Comparison of ENCODE assay signal across 8 cellular contexts in genomic region chr6:27138837-27139752, GRCh38.
DNase-seq lines count a peak whose midpoint lies in the region; ATAC-seq and TF ChIP-seq lines count a peak whose summit lies in the region.

No MANE protein-coding gene starts in this region.

- H3K27me3 ChIP-seq in neural cell (ENCODE audit: insufficient read depth, low read depth, low read length): peaks cover 7% of the 10 kb centered on the region
- H3K27me3 ChIP-seq in upper lobe of right lung: no peaks in the 10 kb centered on the region

- peaks cover 6% of the 10 kb centered on the region for H3F3A ChIP-seq in neural cell (ENCODE audit: insufficient read depth, low read length, poor library complexity, severe bottlenecking)

- H3K27ac ChIP-seq in neural cell (ENCODE audit: low read length) (peak overlapping the region; percentile 70), upper lobe of right lung (peak overlapping the region; percentile 83)

- H3K9me2 ChIP-seq in neural cell (ENCODE audit: insufficient read depth, low read length): no peaks in the 10 kb centered on the region

- peaks cover 18% of the 10 kb centered on the region for H3K4me1 ChIP-seq in upper lobe of right lung

- peak overlapping the region; percentile 41 for H3K4me2 ChIP-seq in neural cell (ENCODE audit: low read length)

- no peaks in the 10 kb centered on the region for H3K36me3 ChIP-seq in neural cell (ENCODE audit: insufficient read depth, low read length)
- peaks cover 3% of the 10 kb centered on the region for H3K36me3 ChIP-seq in upper lobe of right lung

- ATAC-seq in HG02588 (IDR thresholded peaks at IDR 0.05; ENCODE audit: unreplicated experiment) (peak; percentile 62), upper lobe of right lung (peak; percentile 93)

- peak overlapping the region; percentile 62 for H3K9ac ChIP-seq in neural cell (ENCODE audit: low read length)

- no peak for TF ChIP-seq CTCF in GM12875 (IDR thresholded peaks at IDR 0.05; ENCODE audit: borderline replicate concordance, insufficient read depth, low read depth, low read length)
- no peak for TF ChIP-seq CTCF in fibroblast of mammary gland (conservative IDR thresholded peaks at IDR 0.05; ENCODE audit: control insufficient read depth, insufficient read depth, low read depth, low read length)
- no peak for TF ChIP-seq CTCF in neural cell (IDR thresholded peaks at IDR 0.05; ENCODE audit: poor library complexity, severe bottlenecking)
- no peak for TF ChIP-seq CTCF in upper lobe of right lung (IDR thresholded peaks at IDR 0.05)

- H3K9me3 ChIP-seq in neural cell (ENCODE audit: low read length) (no peaks in the 10 kb centered on the region), upper lobe of right lung (no peaks in the 10 kb centered on the region)

- H3K79me2 ChIP-seq in neural cell (replicated peaks; ENCODE audit: insufficient read depth, low read length): peaks cover 27% of the 10 kb centered on the region

- H4K20me1 ChIP-seq in neural cell (ENCODE audit: insufficient read depth): no peaks in the 10 kb centered on the region

- intact Hi-C loops in upper lobe of right lung (cut with DNase I): no loop called here

- peak; percentile 49 for TF ChIP-seq EP300 in neural cell (conservative IDR thresholded peaks at IDR 0.05; ENCODE audit: poor library complexity, severe bottlenecking)

- DNase-seq in NCI-H2029 (lab: John Stamatoyannopoulos, UW) (peak; percentile 93), activated T-cell treated with anti-CD3 and anti-CD28 coated beads for 4 hours (peak; percentile 22), fibroblast of mammary gland (ENCODE audit: low read depth) (peak; percentile 61), upper lobe of right lung (peak; percentile 72), cerebellum (ENCODE audit: low spot score) (no peak)

- peak overlapping the region; percentile 51 for H3K4me3 ChIP-seq in GM12875 (ENCODE audit: low read depth, low read length)
- H3K4me3 ChIP-seq in fibroblast of mammary gland (ENCODE audit: control insufficient read depth, low read depth, low read length): peak overlapping the region; percentile 70
- H3K4me3 ChIP-seq in neural cell (ENCODE audit: low read length): peak overlapping the region; percentile 67
- peak overlapping the region; percentile 65 for H3K4me3 ChIP-seq in upper lobe of right lung

- peak overlapping the region; percentile 34 for H2AFZ ChIP-seq in neural cell (ENCODE audit: low read depth, low read length)

- TF ChIP-seq RAD21 in neural cell (conservative IDR thresholded peaks at IDR 0.05): no peak

TF ChIP-seq in neural cell, 6 proteins besides CTCF, POLR2A, EP300 and RAD21:
- TF ChIP-seq EZH2 (IDR thresholded peaks at IDR 0.05; ENCODE audit: borderline replicate concordance, insufficient read depth, low read length, poor library complexity, severe bottlenecking): no peak
- TF ChIP-seq REST (IDR thresholded peaks at IDR 0.05; ENCODE audit: borderline replicate concordance): peak; percentile 62
- TF ChIP-seq MXI1 (conservative IDR thresholded peaks at IDR 0.05; ENCODE audit: poor library complexity, severe bottlenecking): peak; percentile 28
- TF ChIP-seq POLR2AphosphoS5 (IDR thresholded peaks at IDR 0.05): peak; percentile 56
